ENCODE assay signal across 2 cellular contexts in genomic region chr16:58002411-58002790, GRCh38.
TF ChIP-seq lines count a peak whose summit lies in the region.

No MANE protein-coding gene starts in this region.

TF ChIP-seq in A549, 52 proteins besides CTCF, POLR2A, EP300 and RAD21 (continued from another document):
- no peak for TF ChIP-seq HOXB5 (CRISPR knock-in tag; IDR thresholded peaks at IDR 0.05)
- no peak for TF ChIP-seq GATA3 (IDR thresholded peaks at IDR 0.05; ENCODE audit: borderline replicate concordance)
- no peak for TF ChIP-seq RNF2 (IDR thresholded peaks at IDR 0.05; ENCODE audit: borderline replicate concordance, low read depth)
- TF ChIP-seq, protein P1, sequence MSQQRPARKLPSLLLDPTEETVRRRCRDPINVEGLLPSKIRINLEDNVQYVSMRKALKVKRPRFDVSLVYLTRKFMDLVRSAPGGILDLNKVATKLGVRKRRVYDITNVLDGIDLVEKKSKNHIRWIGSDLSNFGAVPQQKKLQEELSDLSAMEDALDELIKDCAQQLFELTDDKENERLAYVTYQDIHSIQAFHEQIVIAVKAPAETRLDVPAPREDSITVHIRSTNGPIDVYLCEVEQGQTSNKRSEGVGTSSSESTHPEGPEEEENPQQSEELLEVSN (IDR thresholded peaks at IDR 0.05; ENCODE audit: borderline replicate concordance, low read depth): no peak
- TF ChIP-seq ZC3H11A (IDR thresholded peaks at IDR 0.05): no peak

TF ChIP-seq in WTC11, 78 proteins besides CTCF, POLR2A, EP300 and RAD21:
- TF ChIP-seq, protein P2, sequence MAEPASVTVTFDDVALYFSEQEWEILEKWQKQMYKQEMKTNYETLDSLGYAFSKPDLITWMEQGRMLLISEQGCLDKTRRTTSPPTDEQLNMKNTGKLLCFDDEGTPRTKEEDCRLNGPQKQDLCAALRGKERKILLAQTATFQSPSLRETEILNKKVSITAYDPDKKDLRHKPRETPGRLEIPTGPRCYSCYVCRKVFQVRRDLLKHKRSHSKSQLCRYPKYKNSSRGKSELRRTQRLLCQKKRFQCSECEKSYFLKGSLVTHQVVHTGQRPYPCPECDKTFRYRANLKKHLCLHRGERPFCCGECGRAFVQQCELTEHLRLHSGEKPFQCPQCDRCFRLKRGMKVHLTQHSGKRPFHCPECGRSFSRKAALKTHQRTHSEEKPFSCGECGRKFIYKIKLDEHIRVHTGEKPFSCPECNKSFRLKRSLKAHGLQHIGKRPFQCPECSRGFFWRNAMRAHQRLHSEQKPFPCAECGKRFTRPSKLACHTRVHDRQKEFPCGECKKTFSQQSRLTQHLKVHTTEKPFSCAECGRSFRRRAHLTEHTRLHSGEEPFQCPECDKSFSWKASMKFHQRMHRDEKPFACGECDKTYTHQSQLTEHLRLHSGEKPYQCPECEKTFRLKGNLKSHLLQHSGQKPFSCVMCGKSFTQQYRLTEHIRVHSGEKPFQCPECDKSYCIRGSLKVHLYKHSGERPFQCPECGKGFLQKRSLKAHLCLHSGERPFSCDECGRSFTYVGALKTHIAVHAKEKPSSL (CRISPR knock-in tag; conservative IDR thresholded peaks at IDR 0.05): no peak
- TF ChIP-seq TEAD4 (CRISPR knock-in tag; IDR thresholded peaks at IDR 0.05): no peak
- TF ChIP-seq TCF7 (CRISPR knock-in tag; IDR thresholded peaks at IDR 0.05; ENCODE audit: low read depth): no peak
